In genomic region chr13:43085545-43085944, GRCh38 we compare ENCODE assay signal across 9 cellular contexts.
DNase-seq lines count a peak whose midpoint lies in the region; ATAC-seq, FAIRE-seq and TF ChIP-seq lines count a peak whose summit lies in the region.
"Had no signal": no experiment of that assay in that cellular context is flagged by ENCODE, and none has a peak within 500 bp of the region (broad histone marks: within the 10 kb centered on the region; RNA-seq: fewer than 3 reads in every experiment).

No MANE protein-coding gene starts in this region.

- TF ChIP-seq EP300 in A549 (IDR thresholded peaks at IDR 0.05): no peak

- H3K4me3 ChIP-seq in A549: no peak overlapping the region
- H3K4me3 ChIP-seq in Panc1 (ENCODE audit: low read depth in 2 of 2, low read length in 2 of 2): no peak overlapping the region
- H3K4me3 ChIP-seq in foreskin fibroblast (ENCODE audit: low read depth in 1 of 2, low read length in 2 of 2): no peak overlapping the region
- H3K4me3 ChIP-seq in tibial artery: no peak overlapping the region

- CTCF ChIA-PET in A549 (lab: Yijun Ruan, JAX) (interaction anchor here (0.6 to 2.0 kb wide), 11 partner anchors 8 to 719 kb away, joined by 3 to 9 read pairs (median 4); partner anchors contain the start of gene ENOX1), Panc1 (lab: Charles Lee) (no interaction called here)

- H3K9me3 ChIP-seq in A549: no peaks in the 10 kb centered on the region
- H3K9me3 ChIP-seq in Panc1 (ENCODE audit: control insufficient read depth, insufficient read depth, low read depth, low read length): no peaks in the 10 kb centered on the region
- H3K9me3 ChIP-seq in tibial artery: peaks cover 0 to 6% (median 0%) of the 10 kb centered on the region in 3 donors

- no peak overlapping the region for H3K4me3 Mint-ChIP-seq in activated T-helper 1 cell treated with anti-CD3 and anti-CD28 coated beads, Interleukin-12 subunit alpha, Interleukin-12 subunit beta, Interleukin-2, Interleukin-4 antibody, amounts not matched to agents 30 ng/mL and 10 ng/mL and 1 ng/mL, durations not matched to agents 14 hours and 24 hours and 36 hours
- H3K4me3 Mint-ChIP-seq: central memory CD8-positive, alpha-beta T cell had no signal

- TF ChIP-seq RAD21 in A549 (conservative IDR thresholded peaks at IDR 0.05 in 1 of 2, IDR thresholded peaks at IDR 0.05 in 1 of 2): peak; percentile 53 to 72

- H3K27ac Mint-ChIP-seq in activated T-helper 1 cell treated with anti-CD3 and anti-CD28 coated beads, Interleukin-12 subunit alpha, Interleukin-12 subunit beta, Interleukin-2, Interleukin-4 antibody, amounts not matched to agents 30 ng/mL and 10 ng/mL and 1 ng/mL, durations not matched to agents 14 hours and 24 hours and 36 hours: no peak overlapping the region

- BruUV-seq in Panc1 (replicated peaks; lab: Mats Ljungman, UMichigan): no TSS peak

- TF ChIP-seq POLR2A in A549 (IDR thresholded peaks at IDR 0.05; ENCODE audit: low read length): no peak

- H3K4me2 ChIP-seq in A549: no peak overlapping the region

- POLR2A ChIA-PET in A549 (lab: Yijun Ruan, JAX): interaction anchor here (1.4 kb wide), 1 partner anchor 719 kb away, joined by 3 read pairs; no protein-coding TSS in a partner anchor
- POLR2A ChIA-PET in Panc1 (lab: Charles Lee): no interaction called here

- H3K27me3 Mint-ChIP-seq in activated T-helper 1 cell treated with anti-CD3 and anti-CD28 coated beads, Interleukin-12 subunit alpha, Interleukin-12 subunit beta, Interleukin-2, Interleukin-4 antibody, amounts not matched to agents 30 ng/mL and 10 ng/mL and 1 ng/mL, durations not matched to agents 14 hours and 24 hours and 36 hours (ENCODE audit: insufficient read depth): no peaks in the 10 kb centered on the region
- H3K27me3 Mint-ChIP-seq: central memory CD8-positive, alpha-beta T cell had no signal

- peaks cover 8% of the 10 kb centered on the region for H3K9me3 Mint-ChIP-seq in activated T-helper 1 cell treated with anti-CD3 and anti-CD28 coated beads, Interleukin-12 subunit alpha, Interleukin-12 subunit beta, Interleukin-2, Interleukin-4 antibody, amounts not matched to agents 30 ng/mL and 10 ng/mL and 1 ng/mL, durations not matched to agents 14 hours and 24 hours and 36 hours
- H3K9me3 Mint-ChIP-seq: central memory CD8-positive, alpha-beta T cell had no signal

- intact Hi-C loops in Panc1 (cut with micrococcal nuclease; ENCODE audit: unreplicated experiment): loop anchor here (5.0 to 10.0 kb wide), 2 partner anchors 699 to 717 kb away; partner anchors contain the start of gene ENOX1
- intact Hi-C loops in tibial artery (cut with DNase I; ENCODE audit: low total_unique reads): loop anchor here (10.0 kb wide), 1 partner anchor 719 kb away; no protein-coding TSS in a partner anchor
- intact Hi-C loops in activated T-helper 1 cell treated with anti-CD3 and anti-CD28 coated beads, Interleukin-12 subunit alpha, Interleukin-12 subunit beta, Interleukin-2, Interleukin-4 antibody, amounts not matched to agents 30 ng/mL and 10 ng/mL and 1 ng/mL, durations not matched to agents 14 hours and 24 hours and 36 hours (cut with micrococcal nuclease): loop anchor here (10.0 kb wide), 1 partner anchor 789 kb away; the partner anchor contains the start of genes CCDC122 and LACC1

- H3K36me3 ChIP-seq in Panc1 (ENCODE audit: control insufficient read depth, insufficient read depth, low read length) (no peaks in the 10 kb centered on the region), tibial artery (peaks cover 0 to 12% (median under 1%) of the 10 kb centered on the region in 3 donors)

- FAIRE-seq in A549 (lab: Jason Lieb, UNC): no peak

- H3K36me3 Mint-ChIP-seq in activated T-helper 1 cell treated with anti-CD3 and anti-CD28 coated beads, Interleukin-12 subunit alpha, Interleukin-12 subunit beta, Interleukin-2, Interleukin-4 antibody, amounts not matched to agents 30 ng/mL and 10 ng/mL and 1 ng/mL, durations not matched to agents 14 hours and 24 hours and 36 hours (ENCODE audit: low read depth): peaks cover 27% of the 10 kb centered on the region

- H3K27ac ChIP-seq in A549 (no peak overlapping the region; a peak in 1 of 6 replicates), Panc1 (ENCODE audit: low read length) (no peak overlapping the region), tibial artery (no peak overlapping the region)

- in situ Hi-C loops in GM13977 (cut with MboI; ENCODE audit: low pct_unique_long_range_greater_than_20kb, low sequenced_read_pairs, unreplicated experiment) (loop anchor here (25.0 kb wide), 1 partner anchor 727 kb away; no protein-coding TSS in a partner anchor), Panc1 (cut with HindIII; ENCODE audit: low pct_unique_long_range_greater_than_20kb, low sequenced_read_pairs) (no loop called here)

- H3K27me3 ChIP-seq in Panc1 (ENCODE audit: control insufficient read depth, insufficient read depth, low read length) (no peaks in the 10 kb centered on the region), tibial artery (no peaks in the 10 kb centered on the region)

- DNase-seq in A549 (ENCODE audit: low read depth in 1 of 2, low spot score in 1 of 2): peak; percentile 8 to 20
- no peak for DNase-seq in GM13977 (ENCODE audit: low spot score)
- peak; percentile 0 for DNase-seq in Panc1 (ENCODE audit: low read depth, low spot score)
- DNase-seq in foreskin fibroblast: peak; percentile 17 to 69
- no peak for DNase-seq in tibial artery
- DNase-seq in GM20000 (ENCODE audit: low spot score): no peak
- no peak for DNase-seq in activated T-helper 1 cell treated with anti-CD3 and anti-CD28 coated beads, Interleukin-12 subunit alpha, Interleukin-12 subunit beta, Interleukin-2, Interleukin-4 antibody, amounts not matched to agents 30 ng/mL and 10 ng/mL and 1 ng/mL, durations not matched to agents 14 hours and 24 hours and 36 hours (ENCODE audit: low spot score)
- no peak for DNase-seq in MV-4-11 (lab: John Stamatoyannopoulos, UW)

- TF ChIP-seq CTCF in A549 (IDR thresholded peaks at IDR 0.05): peak; percentile 50
- peak; percentile 37 for TF ChIP-seq CTCF in GM13977 (IDR thresholded peaks at IDR 0.05; ENCODE audit: extremely low read depth, insufficient read depth, missing control alignments)
- TF ChIP-seq CTCF in Panc1 (IDR thresholded peaks at IDR 0.05): peak; percentile 47; the same call in 1 of the 2 replicates
- TF ChIP-seq CTCF in foreskin fibroblast (IDR thresholded peaks at IDR 0.05; ENCODE audit: low read depth, low read length): no peak
- TF ChIP-seq CTCF in tibial artery (IDR thresholded peaks at IDR 0.05): peak; percentile 56 to 58
- no peak for TF ChIP-seq CTCF in GM20000 (IDR thresholded peaks at IDR 0.05; ENCODE audit: extremely low read depth, missing control alignments)

- 80% methylated on average over 1 of the region's 1 CpG for WGBS in A549 (ENCODE audit: missing lambda C conversion rate)

- H3K4me1 ChIP-seq in A549: no peaks in the 10 kb centered on the region
- H3K4me1 ChIP-seq in Panc1 (ENCODE audit: control insufficient read depth, insufficient read depth, low read length): no peaks in the 10 kb centered on the region; the same call in 1 of the 2 replicates
- no peaks in the 10 kb centered on the region for H3K4me1 ChIP-seq in tibial artery

- peaks cover 9% of the 10 kb centered on the region for H3K4me1 Mint-ChIP-seq in activated T-helper 1 cell treated with anti-CD3 and anti-CD28 coated beads, Interleukin-12 subunit alpha, Interleukin-12 subunit beta, Interleukin-2, Interleukin-4 antibody, amounts not matched to agents 30 ng/mL and 10 ng/mL and 1 ng/mL, durations not matched to agents 14 hours and 24 hours and 36 hours (ENCODE audit: low read depth)

- no peak for ATAC-seq in A549
- no peak for ATAC-seq in Panc1

TF ChIP-seq in A549, 52 proteins besides CTCF, POLR2A, EP300 and RAD21:
- no peak for TF ChIP-seq HDAC2 (IDR thresholded peaks at IDR 0.05)
- TF ChIP-seq NFE2L2 (conservative IDR thresholded peaks at IDR 0.05; ENCODE audit: low read length): no peak
- TF ChIP-seq ESRRA (IDR thresholded peaks at IDR 0.05; ENCODE audit: borderline replicate concordance, low read length): no peak
- no peak for TF ChIP-seq ZSCAN20 (CRISPR knock-in tag; IDR thresholded peaks at IDR 0.05)
- TF ChIP-seq TFCP2L1 (CRISPR knock-in tag; IDR thresholded peaks at IDR 0.05): no peak
- no peak for TF ChIP-seq MAX (IDR thresholded peaks at IDR 0.05)
- TF ChIP-seq, protein P1, sequence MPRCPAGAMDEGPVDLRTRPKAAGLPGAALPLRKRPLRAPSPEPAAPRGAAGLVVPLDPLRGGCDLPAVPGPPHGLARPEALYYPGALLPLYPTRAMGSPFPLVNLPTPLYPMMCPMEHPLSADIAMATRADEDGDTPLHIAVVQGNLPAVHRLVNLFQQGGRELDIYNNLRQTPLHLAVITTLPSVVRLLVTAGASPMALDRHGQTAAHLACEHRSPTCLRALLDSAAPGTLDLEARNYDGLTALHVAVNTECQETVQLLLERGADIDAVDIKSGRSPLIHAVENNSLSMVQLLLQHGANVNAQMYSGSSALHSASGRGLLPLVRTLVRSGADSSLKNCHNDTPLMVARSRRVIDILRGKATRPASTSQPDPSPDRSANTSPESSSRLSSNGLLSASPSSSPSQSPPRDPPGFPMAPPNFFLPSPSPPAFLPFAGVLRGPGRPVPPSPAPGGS (IDR thresholded peaks at IDR 0.05): no peak
- TF ChIP-seq SMC3 (IDR thresholded peaks at IDR 0.05): peak; percentile 66

Comparison
In these comparisons a context has a peak if more than half of its experiments do, and no peak if none do; other contexts are left out.
1. DNase-seq: peak in A549 (2 of 2), Panc1 (single experiment) and foreskin fibroblast (2 of 2); none in GM13977 (single experiment), tibial artery (0 of 2), GM20000 (single experiment), activated T-helper 1 cell treated with anti-CD3 and anti-CD28 coated beads, Interleukin-12 subunit alpha, Interleukin-12 subunit beta, Interleukin-2, Interleukin-4 antibody, amounts not matched to agents 30 ng/mL and 10 ng/mL and 1 ng/mL, durations not matched to agents 14 hours and 24 hours and 36 hours (single experiment) and MV-4-11 (single experiment).
2. CTCF ChIP-seq: peak in A549 (single experiment), GM13977 (single experiment), Panc1 (single experiment) and tibial artery (2 of 2); none in foreskin fibroblast (single experiment) and GM20000 (single experiment).